7 cellular contexts compared by ENCODE assay signal in genomic region chr10:103765981-103766380, GRCh38.
A peak's percentile ranks its signal among the peaks of the same experiment; 100 is the strongest.
DNase-seq lines count a peak whose midpoint lies in the region; ATAC-seq, FAIRE-seq and TF ChIP-seq lines count a peak whose summit lies in the region.

No MANE protein-coding gene starts in this region.

- H3K4me2 ChIP-seq in keratinocyte (ENCODE audit: control insufficient read depth, extremely low read depth, insufficient read depth, low read depth, low read length), result peak overlapping the region; percentile 25

- dilution Hi-C loops in keratinocyte (cut with MboI; ENCODE audit: extremely low pct_ligation_motif_present, low sequenced_read_pairs), result no loop called here

- H3K27ac Mint-ChIP-seq in stimulated activated effector memory CD8-positive, alpha-beta T cell treated with anti-CD3 and anti-CD28 coated beads, Interleukin-12 subunit alpha, Interleukin-12 subunit beta, amount 100 ng/mL, for 72 hours, result no peak overlapping the region

- no peak for TF ChIP-seq CTCF in Peyer's patch (IDR thresholded peaks at IDR 0.05)
- no peak for TF ChIP-seq CTCF in keratinocyte (optimal IDR thresholded peaks at IDR 0.05 in 1 of 3, IDR thresholded peaks at IDR 0.05 in 1 of 3, conservative IDR thresholded peaks at IDR 0.05 in 1 of 3; ENCODE audit: extremely low read depth in 1 of 3, insufficient read depth in 2 of 3, low read length in 3 of 3)
- TF ChIP-seq CTCF in coronary artery (IDR thresholded peaks at IDR 0.05), result no peak
- TF ChIP-seq CTCF in GM20000 (IDR thresholded peaks at IDR 0.05; ENCODE audit: extremely low read depth, missing control alignments), result no peak

- H3K9me3 ChIP-seq in Peyer's patch, result no peaks in the 10 kb centered on the region
- no peaks in the 10 kb centered on the region for H3K9me3 ChIP-seq in keratinocyte (ENCODE audit: control insufficient read depth, low read depth, low read length)

- H3K36me3 ChIP-seq in Peyer's patch (peaks cover 0 to 5% (median 0%) of the 10 kb centered on the region in 3 donors), keratinocyte (ENCODE audit: control insufficient read depth in 2 of 2, extremely low read depth in 1 of 2, insufficient read depth in 2 of 2, low read length in 2 of 2) (peaks cover 26 to 61% of the 10 kb centered on the region in 2 experiments)

- DNase-seq in Peyer's patch (peak in 2 of 3 donors; percentile 67 to 78), activated T-cell treated with anti-CD3 and anti-CD28 coated beads for 4 hours (peak; percentile 57), keratinocyte (ENCODE audit: low read depth, low spot score) (no peak), coronary artery (ENCODE audit: low spot score) (no peak), GM20000 (ENCODE audit: low spot score) (no peak), foreskin melanocyte (no peak)
- peak; percentile 61 to 77 for DNase-seq in stimulated activated effector memory CD8-positive, alpha-beta T cell treated with anti-CD3 and anti-CD28 coated beads, Interleukin-12 subunit alpha, Interleukin-12 subunit beta, amount 100 ng/mL, for 72 hours (ENCODE audit: low spot score in 2 of 2)

- no peak for TF ChIP-seq POLR2A in Peyer's patch (IDR thresholded peaks at IDR 0.05)

- peak overlapping the region; percentile 28 for H3K4me3 Mint-ChIP-seq in stimulated activated effector memory CD8-positive, alpha-beta T cell treated with anti-CD3 and anti-CD28 coated beads, Interleukin-12 subunit alpha, Interleukin-12 subunit beta, amount 100 ng/mL, for 72 hours

- ATAC-seq in stimulated activated effector memory CD8-positive, alpha-beta T cell treated with anti-CD3 and anti-CD28 coated beads, Interleukin-12 subunit alpha, Interleukin-12 subunit beta, amount 100 ng/mL, for 72 hours, result peak; percentile 88

- H2AFZ ChIP-seq in keratinocyte (ENCODE audit: control insufficient read depth, low read length), result no peak overlapping the region

- H3K79me2 ChIP-seq in keratinocyte (ENCODE audit: control insufficient read depth, insufficient read depth, low read length), result peaks cover 79% of the 10 kb centered on the region

- H3K9me3 Mint-ChIP-seq in stimulated activated effector memory CD8-positive, alpha-beta T cell treated with anti-CD3 and anti-CD28 coated beads, Interleukin-12 subunit alpha, Interleukin-12 subunit beta, amount 100 ng/mL, for 72 hours, result no peaks in the 10 kb centered on the region

- H3K4me1 Mint-ChIP-seq in stimulated activated effector memory CD8-positive, alpha-beta T cell treated with anti-CD3 and anti-CD28 coated beads, Interleukin-12 subunit alpha, Interleukin-12 subunit beta, amount 100 ng/mL, for 72 hours, result peaks cover 47% of the 10 kb centered on the region

- no peaks in the 10 kb centered on the region for H4K20me1 ChIP-seq in keratinocyte (ENCODE audit: control insufficient read depth, extremely low read depth, insufficient read depth, low read length)

- H3K9me1 ChIP-seq in keratinocyte (ENCODE audit: control insufficient read depth, extremely low read depth, insufficient read depth, low read length), result peaks cover 11% of the 10 kb centered on the region

- H3K9ac ChIP-seq in keratinocyte (ENCODE audit: control insufficient read depth, extremely low read depth, insufficient read depth, low read length), result no peak overlapping the region

- no peak for FAIRE-seq in keratinocyte (lab: Jason Lieb, UNC)

- H3K27me3 ChIP-seq in Peyer's patch, result no peaks in the 10 kb centered on the region
- no peaks in the 10 kb centered on the region for H3K27me3 ChIP-seq in keratinocyte (ENCODE audit: control insufficient read depth, extremely low read depth, insufficient read depth, low read length)

- peaks cover 0 to 16% (median 5%) of the 10 kb centered on the region in 4 donors for H3K4me1 ChIP-seq in Peyer's patch
- peaks cover 74% of the 10 kb centered on the region for H3K4me1 ChIP-seq in keratinocyte (ENCODE audit: control insufficient read depth, extremely low read depth, insufficient read depth, low read length)

- H3K4me3 ChIP-seq in Peyer's patch (no peak overlapping the region), keratinocyte (ENCODE audit: control insufficient read depth in 2 of 3, extremely low read depth in 1 of 3, insufficient read depth in 2 of 3, low read depth in 1 of 3, low read length in 3 of 3) (no peak overlapping the region), coronary artery (no peak overlapping the region)

- no peaks in the 10 kb centered on the region for H3K36me3 Mint-ChIP-seq in stimulated activated effector memory CD8-positive, alpha-beta T cell treated with anti-CD3 and anti-CD28 coated beads, Interleukin-12 subunit alpha, Interleukin-12 subunit beta, amount 100 ng/mL, for 72 hours

- H3K27ac ChIP-seq in Peyer's patch (no peak overlapping the region), keratinocyte (ENCODE audit: control insufficient read depth, insufficient read depth, low read length) (peak overlapping the region; percentile 36), coronary artery (no peak overlapping the region)

Comparison
In these comparisons a context has a peak if more than half of its experiments do, and no peak if none do; other contexts are left out.
1. DNase-seq: peak in Peyer's patch (2 of 3), activated T-cell treated with anti-CD3 and anti-CD28 coated beads for 4 hours (single experiment) and stimulated activated effector memory CD8-positive, alpha-beta T cell treated with anti-CD3 and anti-CD28 coated beads, Interleukin-12 subunit alpha, Interleukin-12 subunit beta, amount 100 ng/mL, for 72 hours (2 of 2); none in keratinocyte (single experiment), coronary artery (single experiment), GM20000 (single experiment) and foreskin melanocyte (single experiment).